Comparison of ENCODE assay signal across 28 cellular contexts in genomic region chr19:18946335-18946734, GRCh38. TPM values are rescaled to one million over a fixed set of nuclear protein-coding genes. Genes with fewer than 3 reads are reported as not detected.
"Had no signal": no experiment of that assay in that cellular context is flagged by ENCODE, and none has a peak within 500 bp of the region (broad histone marks: within the 10 kb centered on the region; RNA-seq: fewer than 3 reads in every experiment).

No MANE protein-coding gene starts in this region.

- H3K36me3 ChIP-seq: ascending aorta, cardiac muscle cell, colonic mucosa, left ventricle myocardium inferior, pancreas, prostate gland, vagina had no signal

- ATAC-seq: pancreas; sciatic nerve; stimulated activated naive CD8-positive, alpha-beta T cell treated with anti-CD3 and anti-CD28 coated beads, Interleukin-15, amount 100 ng/mL, for 72 hours had no signal

- H3K36me3 Mint-ChIP-seq: activated naive CD8-positive, alpha-beta T cell treated with anti-CD3 and anti-CD28 coated beads, Interleukin-2, amount 10 ng/mL, durations not matched to agents 7 days and 5 days; brain; type B pancreatic cell had no signal

- H3K4me3 Mint-ChIP-seq: activated naive CD4-positive, alpha-beta T cell treated with anti-CD3 and anti-CD28 coated beads for 36 hours; activated naive CD8-positive, alpha-beta T cell treated with anti-CD3 and anti-CD28 coated beads, Interleukin-2, amount 10 ng/mL, durations not matched to agents 7 days and 5 days; activated T-helper 1 cell treated with anti-CD3 and anti-CD28 coated beads, Interleukin-12 subunit alpha, Interleukin-12 subunit beta, Interleukin-2, Interleukin-4 antibody, amounts not matched to agents 30 ng/mL and 10 ng/mL and 1 ng/mL, durations not matched to agents 14 hours and 24 hours and 36 hours; brain; nephron; stimulated activated naive CD8-positive, alpha-beta T cell treated with anti-CD3 and anti-CD28 coated beads, Interleukin-15, amount 100 ng/mL, for 72 hours; T-helper 2 cell treated with Interferon-gamma antibody and Interleukin-4, amounts not matched to agents 5 μg/mL and 100 μg/mL, for 36 hours; type B pancreatic cell had no signal

- H3K27ac Mint-ChIP-seq: activated naive CD4-positive, alpha-beta T cell treated with anti-CD3 and anti-CD28 coated beads for 36 hours; activated naive CD8-positive, alpha-beta T cell treated with anti-CD3 and anti-CD28 coated beads, Interleukin-2, amount 10 ng/mL, durations not matched to agents 7 days and 5 days; activated T-helper 1 cell treated with anti-CD3 and anti-CD28 coated beads, Interleukin-12 subunit alpha, Interleukin-12 subunit beta, Interleukin-2, Interleukin-4 antibody, amounts not matched to agents 30 ng/mL and 10 ng/mL and 1 ng/mL, durations not matched to agents 14 hours and 24 hours and 36 hours; brain; nephron; stimulated activated naive CD8-positive, alpha-beta T cell treated with anti-CD3 and anti-CD28 coated beads, Interleukin-15, amount 100 ng/mL, for 72 hours; T-helper 2 cell treated with Interferon-gamma antibody and Interleukin-4, amounts not matched to agents 5 μg/mL and 100 μg/mL, for 36 hours; type B pancreatic cell had no signal

- H3K27ac ChIP-seq: ascending aorta, cardiac muscle cell, colonic mucosa, left ventricle myocardium inferior, pancreas, prostate gland, skin epidermis, vagina had no signal

- H3K4me1 Mint-ChIP-seq: activated naive CD8-positive, alpha-beta T cell treated with anti-CD3 and anti-CD28 coated beads, Interleukin-2, amount 10 ng/mL, durations not matched to agents 7 days and 5 days had no signal

- H3K27me3 Mint-ChIP-seq: brain had no signal

- DNase-seq: activated CD4-positive, alpha-beta T cell treated with anti-CD3 and anti-CD28 coated beads for 4 hours; activated CD4-positive, alpha-beta T cell treated with anti-CD3 and anti-CD28 coated beads, Interleukin-2, amount 50 U/mL, for 4 hours; activated CD8-positive, alpha-beta memory T cell treated with anti-CD3 and anti-CD28 coated beads for 24 hours; activated effector memory CD4-positive, alpha-beta T cell treated with anti-CD3 and anti-CD28 coated beads, Interleukin-2, amount 50 U/mL, for 16 hours; activated naive CD4-positive, alpha-beta T cell treated with anti-CD3 and anti-CD28 coated beads for 36 hours; activated naive CD8-positive, alpha-beta T cell treated with anti-CD3 and anti-CD28 coated beads, Interleukin-2, amount 10 ng/mL, durations not matched to agents 7 days and 5 days; cerebellar nuclear complex; colonic mucosa; effector CD8-positive, alpha-beta T cell; left ventricle myocardium inferior; pancreas; retina; stimulated activated CD4-positive, alpha-beta T cell treated with anti-CD3 and anti-CD28 coated beads, Interleukin-12 subunit alpha, Interleukin-12 subunit beta, amount 100 ng/mL, for 4 hours; stimulated activated CD4-positive, alpha-beta T cell treated with anti-CD3 and anti-CD28 coated beads, Interleukin-4, amount 100 ng/mL, for 1 hour; stimulated activated naive CD8-positive, alpha-beta T cell treated with anti-CD3 and anti-CD28 coated beads, Interleukin-15, amount 100 ng/mL, for 72 hours; substantia nigra had no signal

- H3K27me3 ChIP-seq: ascending aorta, cardiac muscle cell, colonic mucosa, pancreas, vagina had no signal

- H3K4me3 ChIP-seq: ascending aorta, cardiac muscle cell, colonic mucosa, left ventricle myocardium inferior, lung, pancreas, prostate gland, skin epidermis, vagina had no signal

- H3K9me3 ChIP-seq: ascending aorta, colonic mucosa, left ventricle myocardium inferior, pancreas, prostate gland, vagina had no signal

- H3K9me3 Mint-ChIP-seq: activated naive CD4-positive, alpha-beta T cell treated with anti-CD3 and anti-CD28 coated beads for 36 hours; activated naive CD8-positive, alpha-beta T cell treated with anti-CD3 and anti-CD28 coated beads, Interleukin-2, amount 10 ng/mL, durations not matched to agents 7 days and 5 days; activated T-helper 1 cell treated with anti-CD3 and anti-CD28 coated beads, Interleukin-12 subunit alpha, Interleukin-12 subunit beta, Interleukin-2, Interleukin-4 antibody, amounts not matched to agents 30 ng/mL and 10 ng/mL and 1 ng/mL, durations not matched to agents 14 hours and 24 hours and 36 hours; brain; nephron; stimulated activated naive CD8-positive, alpha-beta T cell treated with anti-CD3 and anti-CD28 coated beads, Interleukin-15, amount 100 ng/mL, for 72 hours; T-helper 2 cell treated with Interferon-gamma antibody and Interleukin-4, amounts not matched to agents 5 μg/mL and 100 μg/mL, for 36 hours; type B pancreatic cell had no signal

- H3K4me1 ChIP-seq: ascending aorta, colonic mucosa, pancreas, prostate gland had no signal

RNA-seq across cellular contexts. Expression of gene HOMER3, which starts 5.3 kb away (rescaled TPM):
- total RNA-seq: activated naive CD4-positive, alpha-beta T cell treated with anti-CD3 and anti-CD28 coated beads for 36 hours had no signal

RNA-seq across cellular contexts. Expression of gene CERS1, which starts 50.4 kb away (rescaled TPM):
- total RNA-seq: activated naive CD4-positive, alpha-beta T cell treated with anti-CD3 and anti-CD28 coated beads for 36 hours; activated naive CD8-positive, alpha-beta T cell treated with anti-CD3 and anti-CD28 coated beads, Interleukin-2, amount 10 ng/mL, durations not matched to agents 7 days and 5 days; activated T-helper 1 cell treated with anti-CD3 and anti-CD28 coated beads, Interleukin-12 subunit alpha, Interleukin-12 subunit beta, Interleukin-2, Interleukin-4 antibody, amounts not matched to agents 30 ng/mL and 10 ng/mL and 1 ng/mL, durations not matched to agents 14 hours and 24 hours and 36 hours; ascending aorta had no signal
